In the genomic region with DNA sequence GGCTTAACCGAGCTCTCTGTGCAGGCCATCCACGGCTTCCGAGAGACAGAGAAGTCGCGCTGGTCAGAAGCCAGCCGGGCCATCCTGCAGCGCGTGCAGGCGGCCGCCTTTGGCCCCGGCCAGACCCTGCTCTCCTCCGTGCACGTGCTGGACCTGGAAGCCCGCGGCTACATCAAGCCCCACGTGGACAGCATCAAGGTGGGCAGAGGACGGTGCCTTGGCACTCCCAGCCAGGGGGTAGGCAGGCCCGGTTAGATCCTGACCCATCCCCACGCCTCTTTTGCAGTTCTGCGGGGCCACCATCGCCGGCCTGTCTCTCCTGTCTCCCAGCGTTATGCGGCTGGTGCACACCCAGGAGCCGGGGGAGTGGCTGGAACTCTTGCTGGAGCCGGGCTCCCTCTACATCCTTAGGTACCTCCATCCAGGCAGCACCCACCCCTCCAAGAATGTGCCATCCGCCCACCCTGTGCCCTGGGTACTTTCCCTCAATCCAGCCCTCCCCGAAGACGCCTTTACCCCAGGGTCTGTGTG, we compare ENCODE assay signal across 11 cellular contexts. TPM values are rescaled to one million over a fixed set of nuclear protein-coding genes. Genes with fewer than 3 reads are reported as not detected.
A peak's percentile ranks its signal among the peaks of the same experiment; 100 is the strongest.
DNase-seq lines count a peak whose midpoint lies in the region; ATAC-seq, FAIRE-seq and TF ChIP-seq lines count a peak whose summit lies in the region.
"Had no signal": no experiment of that assay in that cellular context is flagged by ENCODE, and none has a peak within 500 bp of the region (broad histone marks: within the 10 kb centered on the region; RNA-seq: fewer than 3 reads in every experiment).

No MANE protein-coding gene starts in this region.

- H3K4me3 ChIP-seq in astrocyte (ENCODE audit: insufficient read depth, low read depth, low read length), result no peak overlapping the region
- peak overlapping the region in 1 of 2 experiments; percentile 71 for H3K4me3 ChIP-seq in mesenchymal stem cell (ENCODE audit: insufficient read depth in 1 of 2, low read depth in 1 of 2, low read length in 2 of 2)
- peak overlapping the region in 1 of 4 donors; percentile 78 for H3K4me3 ChIP-seq in upper lobe of left lung

- no peak overlapping the region for H3K27ac ChIP-seq in astrocyte (ENCODE audit: low read depth, low read length)
- no peak overlapping the region for H3K27ac ChIP-seq in mesenchymal stem cell (ENCODE audit: low read length, poor library complexity, severe bottlenecking)
- H3K27ac ChIP-seq in upper lobe of left lung, result peak overlapping the region in 3 of 4 donors; percentile 48 to 99 (median 97)

- WGBS in mesenchymal stem cell, result 92% methylated on average over 27 of the region's 29 CpGs
- WGBS in upper lobe of left lung, 2 donors, result 85 to 86% methylated on average over 23 to 28 of the region's 29 CpGs

- peak overlapping the region; percentile 41 for H4K91ac ChIP-seq in mesenchymal stem cell (ENCODE audit: low read length)

- H3K23ac ChIP-seq in mesenchymal stem cell (ENCODE audit: low read length in 2 of 2), result no peak overlapping the region

- no peak overlapping the region for H3K4ac ChIP-seq in mesenchymal stem cell (ENCODE audit: low read depth in 1 of 2, low read length in 2 of 2)

- no peak for TF ChIP-seq EP300 in upper lobe of left lung (IDR thresholded peaks at IDR 0.05)

- ATAC-seq in upper lobe of left lung (ENCODE audit: low FRiP score in 2 of 2), result no peak
- no peak for ATAC-seq in GM21515 (IDR thresholded peaks at IDR 0.05; ENCODE audit: unreplicated experiment)

- peak overlapping the region; percentile 37 for H2AK5ac ChIP-seq in mesenchymal stem cell (ENCODE audit: low read length, severe bottlenecking)

- H3K4me3 Mint-ChIP-seq in astrocyte (ENCODE audit: unreplicated experiment), result no peak overlapping the region

- peak overlapping the region in 1 of 2 experiments; percentile 40 for H2BK12ac ChIP-seq in mesenchymal stem cell (ENCODE audit: low read length in 2 of 2)

- no peak overlapping the region for H3K27ac Mint-ChIP-seq in astrocyte (ENCODE audit: unreplicated experiment)

- TF ChIP-seq CTCF in astrocyte (IDR thresholded peaks at IDR 0.05; ENCODE audit: insufficient read depth, low read depth, low read length) (no peak), upper lobe of left lung (IDR thresholded peaks at IDR 0.05) (no peak)

- no peaks in the 10 kb centered on the region for H3K79me2 ChIP-seq in astrocyte (ENCODE audit: insufficient read depth, low read length)

- DNase-seq in activated effector memory CD4-positive, alpha-beta T cell treated with anti-CD3 and anti-CD28 coated beads, Interleukin-2, amount 50 U/mL, for 16 hours, result peak; percentile 65
- no peak for DNase-seq in activated effector memory CD4-positive, alpha-beta T cell treated with Interleukin-2 at 50 U/mL for 16 hours
- no peak for DNase-seq in astrocyte (ENCODE audit: low read depth)
- DNase-seq in mesenchymal stem cell, result no peak
- DNase-seq in upper lobe of left lung, result peak in 1 of 2 donors; percentile 85
- no peak for DNase-seq in stimulated activated naive CD4-positive, alpha-beta T cell treated with Interleukin-2 at 50 U/mL for 16 hours (lab: John Stamatoyannopoulos, UW)
- DNase-seq in NCI-H1048 (lab: John Stamatoyannopoulos, UW), result no peak
- DNase-seq: activated naive CD8-positive, alpha-beta T cell treated with anti-CD3 and anti-CD28 coated beads, Interleukin-2, amount 50 U/mL, for 24 hours; NCI-H1436 had no signal

- H3K4me1 ChIP-seq in astrocyte (ENCODE audit: insufficient read depth, low read length), result peaks cover 16% of the 10 kb centered on the region
- peaks cover 36% of the 10 kb centered on the region for H3K4me1 ChIP-seq in mesenchymal stem cell (ENCODE audit: control insufficient read depth, insufficient read depth, low read depth, low read length)
- H3K4me1 ChIP-seq in upper lobe of left lung, result peaks cover 9 to 27% (median 12%) of the 10 kb centered on the region in 4 donors

- H3K14ac ChIP-seq in mesenchymal stem cell (ENCODE audit: low read length in 2 of 2), result no peak overlapping the region

- no peak for FAIRE-seq in astrocyte (lab: Jason Lieb, UNC)

- no peaks in the 10 kb centered on the region for H3K27me3 Mint-ChIP-seq in astrocyte (ENCODE audit: low read depth, unreplicated experiment)
- H3K27me3 Mint-ChIP-seq: activated naive CD8-positive, alpha-beta T cell treated with anti-CD3 and anti-CD28 coated beads, Interleukin-2, amount 50 U/mL, for 24 hours had no signal

- H3K4me2 ChIP-seq in astrocyte (ENCODE audit: low read length) (peak overlapping the region; percentile 96), mesenchymal stem cell (ENCODE audit: low read length, poor library complexity, severe bottlenecking) (peak overlapping the region; percentile 81)

- no peak overlapping the region for H2BK5ac ChIP-seq in mesenchymal stem cell (ENCODE audit: low read depth, low read length, poor library complexity, severe bottlenecking)

- no peaks in the 10 kb centered on the region for H3K27me3 ChIP-seq in astrocyte (ENCODE audit: insufficient read depth, low read length)
- no peaks in the 10 kb centered on the region for H3K27me3 ChIP-seq in mesenchymal stem cell (ENCODE audit: control insufficient read depth in 1 of 2, insufficient read depth in 1 of 2, low read length in 2 of 2)
- H3K27me3 ChIP-seq in upper lobe of left lung, result no peaks in the 10 kb centered on the region

- H3K36me3 Mint-ChIP-seq in astrocyte (ENCODE audit: low read depth, unreplicated experiment), result peaks cover 2% of the 10 kb centered on the region

- no peaks in the 10 kb centered on the region for H4K20me1 ChIP-seq in astrocyte (ENCODE audit: insufficient read depth, low read length)

- H3K9me3 Mint-ChIP-seq in astrocyte (ENCODE audit: unreplicated experiment), result no peaks in the 10 kb centered on the region
- H3K9me3 Mint-ChIP-seq: activated naive CD8-positive, alpha-beta T cell treated with anti-CD3 and anti-CD28 coated beads, Interleukin-2, amount 50 U/mL, for 24 hours; T-helper 1 cell treated with Interleukin-12 subunit alpha and Interleukin-12 subunit beta and Interleukin-4 antibody, amounts not matched to agents 30 μg/mL and 1 μg/mL, for 36 hours had no signal

- H3K79me1 ChIP-seq in mesenchymal stem cell (replicated peaks; ENCODE audit: low read length, poor library complexity, severe bottlenecking), result peaks cover 7% of the 10 kb centered on the region

- no peak overlapping the region for H2BK15ac ChIP-seq in mesenchymal stem cell (ENCODE audit: low read depth, poor library complexity, severe bottlenecking)

- H3K9me3 ChIP-seq in astrocyte (ENCODE audit: insufficient read depth, low read depth, low read length) (no peaks in the 10 kb centered on the region), mesenchymal stem cell (ENCODE audit: control insufficient read depth, low read length) (no peaks in the 10 kb centered on the region), upper lobe of left lung (no peaks in the 10 kb centered on the region)

- H3K36me3 ChIP-seq in astrocyte (ENCODE audit: insufficient read depth, low read length), result peaks cover 2% of the 10 kb centered on the region
- peaks cover 12 to 37% of the 10 kb centered on the region in 2 experiments for H3K36me3 ChIP-seq in mesenchymal stem cell (ENCODE audit: control insufficient read depth in 1 of 2, insufficient read depth in 2 of 2, low read depth in 1 of 2, low read length in 2 of 2)
- peaks cover 0 to 26% (median 16%) of the 10 kb centered on the region in 4 donors for H3K36me3 ChIP-seq in upper lobe of left lung

- H3K9ac ChIP-seq in astrocyte (ENCODE audit: low read length) (no peak overlapping the region), mesenchymal stem cell (ENCODE audit: low read length) (peak overlapping the region; percentile 65)

- peak overlapping the region; percentile 22 for H2BK120ac ChIP-seq in mesenchymal stem cell (ENCODE audit: low read depth, low read length)

- no peak for TF ChIP-seq POLR2A in upper lobe of left lung (IDR thresholded peaks at IDR 0.05)

- peak overlapping the region; percentile 60 for H4K8ac ChIP-seq in mesenchymal stem cell (ENCODE audit: low read length)

- no peak overlapping the region for H3K18ac ChIP-seq in mesenchymal stem cell (ENCODE audit: low read depth in 1 of 2, low read length in 2 of 2)

- peaks cover 8% of the 10 kb centered on the region for H3K4me1 Mint-ChIP-seq in astrocyte (ENCODE audit: low read depth, unreplicated experiment)

- H2AFZ ChIP-seq in astrocyte (ENCODE audit: low read depth, low read length) (no peak overlapping the region), mesenchymal stem cell (ENCODE audit: low read depth, low read length) (no peak overlapping the region)

RNA-seq across cellular contexts. Expression of a gene that starts 1.5 kb away (rescaled TPM):
- 2.8 and 3.0 TPM in 2 replicates for total RNA-seq in astrocyte
- polyA plus RNA-seq in mesenchymal stem cell (2013, experiment 1 of 2), result 0.97 TPM
- 0.82 TPM for polyA plus RNA-seq in mesenchymal stem cell (2013, experiment 2 of 2)
- 1 to 10 TPM in 5 of 6 donors, under 1 TPM in 1; 1.00 to 2.6 (median 1.5) TPM for total RNA-seq in upper lobe of left lung

RNA-seq across cellular contexts. Expression of a gene that starts 1.6 kb away (rescaled TPM):
- total RNA-seq in astrocyte, result 58.4 and 63.2 TPM in 2 replicates
- polyA plus RNA-seq in mesenchymal stem cell (2013, experiment 1 of 2), result 46.0 TPM
- 44.8 TPM for polyA plus RNA-seq in mesenchymal stem cell (2013, experiment 2 of 2)
- total RNA-seq in upper lobe of left lung, result 100 to 1,000 TPM in 1 of 6 donors, 10 to 100 TPM in 5; 58.5 to 105 (median 77.0) TPM

RNA-seq across cellular contexts. Expression of a gene that starts 12.9 kb away (rescaled TPM):
- 90.5 and 93.8 TPM in 2 replicates for total RNA-seq in astrocyte
- polyA plus RNA-seq in mesenchymal stem cell (2013, experiment 1 of 2), result 159 TPM
- 167 TPM for polyA plus RNA-seq in mesenchymal stem cell (2013, experiment 2 of 2)
- 10 to 100 TPM; 46.1 to 93.2 (median 66.2) TPM for total RNA-seq in upper lobe of left lung

RNA-seq across cellular contexts. Expression of a gene that starts 18.7 kb away (rescaled TPM):
- total RNA-seq in astrocyte (92.3 and 95.4 TPM in 2 replicates), upper lobe of left lung (10 to 100 TPM; 40.3 to 76.6 (median 51.0) TPM)
- polyA plus RNA-seq in mesenchymal stem cell (2013, experiment 1 of 2), result 85.8 TPM
- 77.3 TPM for polyA plus RNA-seq in mesenchymal stem cell (2013, experiment 2 of 2)

RNA-seq across cellular contexts. Expression of a gene that starts 40.8 kb away (rescaled TPM):
- total RNA-seq in astrocyte (not detected in 2 replicates), upper lobe of left lung (not detected)
- polyA plus RNA-seq in mesenchymal stem cell (2013, experiment 1 of 2), result 0.03 TPM
- polyA plus RNA-seq in mesenchymal stem cell (2013, experiment 2 of 2), result not detected

Comparison
In these comparisons a context has a peak if more than half of its experiments do, and no peak if none do; other contexts are left out.
1. H3K27ac ChIP-seq: peak in upper lobe of left lung (3 of 4); none in astrocyte (single experiment) and mesenchymal stem cell (single experiment).